Comparison of ENCODE assay signal across 8 cellular contexts in genomic region chr1:10032590-10033358, GRCh38. TPM values are rescaled to one million over a fixed set of nuclear protein-coding genes. Genes with fewer than 3 reads are reported as not detected.
DNase-seq lines count a peak whose midpoint lies in the region; ATAC-seq and TF ChIP-seq lines count a peak whose summit lies in the region.

Gene UBE4B (plus strand): TSS chr1:10032958. CDS start chr1:10033671, 713 bp downstream.

- H3K4me1 ChIP-seq in BE2C = no peaks in the 10 kb centered on the region

- H3K9me3 Mint-ChIP-seq in chondrocyte (ENCODE audit: low read depth) = no peaks in the 10 kb centered on the region

- H3K27me3 Mint-ChIP-seq in chondrocyte (ENCODE audit: low read depth) = no peaks in the 10 kb centered on the region

- H3K4me3 Mint-ChIP-seq in chondrocyte (ENCODE audit: unreplicated experiment) = peak within 1 kb of the TSS; percentile 87

- H3K9me3 ChIP-seq in BE2C = no peaks in the 10 kb centered on the region

- no peaks in the 10 kb centered on the region for H3K36me3 ChIP-seq in BE2C

- peak within 1 kb of the TSS; percentile 96 for H3K27ac Mint-ChIP-seq in chondrocyte (ENCODE audit: unreplicated experiment)

- peak; percentile 95 for DNase-seq in BE2C
- peak; percentile 95 for DNase-seq in GM19238 (ENCODE audit: insufficient read length, low spot score)
- peak; percentile 100 for DNase-seq in NCI-H510A treated with DMSO at 0.1 percent for 48 hours (lab: John Stamatoyannopoulos, UW)
- peak; percentile 96 to 98 for DNase-seq in activated CD4-positive, alpha-beta T cell treated with anti-CD3 and anti-CD28 coated beads for 24 hours (ENCODE audit: low read depth in 2 of 2)
- peak; percentile 99 for DNase-seq in chondrocyte (ENCODE audit: low spot score)
- DNase-seq in kidney glomerular epithelial cell (lab: John Stamatoyannopoulos, UW) = peak; percentile 95
- DNase-seq in stimulated activated CD4-positive, alpha-beta T cell treated with anti-CD3 and anti-CD28 coated beads, Interleukin-1b, Interleukin-23, amount 100 ng/mL, for 1 hour (ENCODE audit: low read depth in 2 of 2) = peak; percentile 96 to 98

- no peaks in the 10 kb centered on the region for H3K36me3 Mint-ChIP-seq in chondrocyte (ENCODE audit: low read depth)

- ATAC-seq in HG03442 (IDR thresholded peaks at IDR 0.05; ENCODE audit: unreplicated experiment) = peak; percentile 97

- TF ChIP-seq CTCF in BE2C (IDR thresholded peaks at IDR 0.05; ENCODE audit: low read depth, low read length) (peak; percentile 59), chondrocyte (IDR thresholded peaks at IDR 0.05) (peak; percentile 89)

- H3K27me3 ChIP-seq in BE2C = no peaks in the 10 kb centered on the region

- H3K4me3 ChIP-seq in BE2C (ENCODE audit: low read depth, low read length) = peak within 1 kb of the TSS; percentile 88

- H3K4me1 Mint-ChIP-seq in chondrocyte (ENCODE audit: low read depth) = peaks cover 35% of the 10 kb centered on the region

RNA-seq across cellular contexts. Expression of gene UBE4B, which starts in this region (rescaled TPM):
- polyA plus RNA-seq in BE2C (2012; ENCODE audit: insufficient read depth, insufficient read length, low read depth) = 16.1 TPM
- total RNA-seq in chondrocyte = 46.3 to 51.9 TPM (median 47.1 TPM) in 3 replicates

Comparison
In these comparisons a context has a peak if more than half of its experiments do, and no peak if none do; other contexts are left out.
1. Peak in every context shown above with its lines: DNase-seq, ATAC-seq and H3K4me3 ChIP-seq.